Comparison of ENCODE assay signal across 29 cellular contexts in the genomic region with DNA sequence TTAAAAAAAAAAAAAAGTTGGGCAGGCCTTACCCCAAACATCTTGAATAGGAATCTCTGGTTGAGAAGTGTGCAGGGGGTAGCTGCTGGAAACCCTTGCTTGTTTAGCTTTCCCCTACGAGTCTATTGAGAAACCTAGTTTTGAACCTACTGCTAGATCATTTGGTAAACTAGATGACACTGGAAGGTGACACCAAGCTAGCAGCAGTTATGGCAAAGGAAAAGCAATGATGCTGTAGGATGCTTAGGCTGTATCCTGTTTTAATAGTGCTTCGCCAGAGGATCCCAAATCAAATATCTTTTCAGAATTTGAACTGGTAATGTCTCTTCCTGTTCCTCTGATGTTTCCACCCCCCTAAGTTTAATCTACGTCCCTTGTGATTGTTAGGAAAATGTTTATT. TPM values are rescaled to one million over a fixed set of nuclear protein-coding genes. Genes with fewer than 3 reads are reported as not detected.
DNase-seq lines count a peak whose midpoint lies in the region; ATAC-seq, FAIRE-seq and TF ChIP-seq lines count a peak whose summit lies in the region.
"Had no signal": no experiment of that assay in that cellular context is flagged by ENCODE, and none has a peak within 500 bp of the region (broad histone marks: within the 10 kb centered on the region; RNA-seq: fewer than 3 reads in every experiment).

No MANE protein-coding gene starts in this region.

- WGBS in A549 (ENCODE audit: missing lambda C conversion rate) = 52% methylated on average over 3 of the region's 3 CpGs
- 28% methylated on average over 3 of the region's 3 CpGs for WGBS in K562 (ENCODE audit: insufficient coverage, low coverage, missing lambda C conversion rate)

- intact Hi-C loops in K562 (cut with micrococcal nuclease) = no loop called here

- DNase-seq in A549 (ENCODE audit: low read depth in 1 of 2, low spot score in 1 of 2) (peak in 1 of 2 experiments; percentile 42), K562 (ENCODE audit: extremely low read depth in 1 of 4, low spot score in 3 of 4) (no peak), UCSD-AML1 (lab: John Stamatoyannopoulos, UW; ENCODE audit: unreplicated experiment) (no peak), HPDE6-E6E7 (ENCODE audit: extremely low spot score) (no peak)
- DNase-seq: 8988T; ACHN; AML-193; BE2C; C1 segment of cervical spinal cord; Caco-2; Calu3; CD4-positive, alpha-beta memory T cell; CD4-positive, alpha-beta T cell; CD4-positive, CD25-positive, alpha-beta regulatory T cell; CD8-positive, alpha-beta memory T cell; CD8-positive, alpha-beta T cell; COR-L47; DMS 273 treated with DMSO at 0.1 percent for 48 hours; DMS153; DMS53; DMS79; DMS79 treated with DMSO at 0.1 percent for 48 hours; DND-41; EL had no signal

- TF ChIP-seq RAD21 in A549 (conservative IDR thresholded peaks at IDR 0.05 in 1 of 2, IDR thresholded peaks at IDR 0.05 in 1 of 2) (no peak), K562 (CRISPR knock-in tag; conservative IDR thresholded peaks at IDR 0.05 in 1 of 2, IDR thresholded peaks at IDR 0.05 in 1 of 2) (no peak)

- no peak overlapping the region for H3K4me3 ChIP-seq in A549
- H3K4me3 ChIP-seq in K562 = no peak overlapping the region
- H3K4me3 ChIP-seq: BLaER1; BLaER1 treated with 17β-estradiol and CSF1 and Interleukin-3, amounts not matched to agents 10 nM and 100 nM had no signal

- FAIRE-seq in A549 (lab: Jason Lieb, UNC) = peak; percentile 54
- FAIRE-seq in K562 (lab: Jason Lieb, UNC) = peak; percentile 32
- FAIRE-seq: D721Med had no signal

- H3K36me3 ChIP-seq in K562 (ENCODE audit: control insufficient read depth, insufficient read depth, low read length) = no peaks in the 10 kb centered on the region
- H3K36me3 ChIP-seq: BE2C; BLaER1; BLaER1 treated with 17β-estradiol and CSF1 and Interleukin-3, amounts not matched to agents 10 nM and 100 nM had no signal

- H3K79me2 ChIP-seq in K562 (ENCODE audit: control insufficient read depth, insufficient read depth, low read length) = no peaks in the 10 kb centered on the region; the same call in 2 of the 3 replicates

- H3K4me2 ChIP-seq in A549 = peak overlapping the region; percentile 89
- no peak overlapping the region for H3K4me2 ChIP-seq in K562 (ENCODE audit: insufficient read depth, low read length)
- H3K4me2 ChIP-seq: BLaER1; BLaER1 treated with 17β-estradiol and CSF1 and Interleukin-3, amounts not matched to agents 10 nM and 100 nM had no signal

- H2AFZ ChIP-seq in K562 (ENCODE audit: low read depth, low read length) = no peak overlapping the region

- POLR2A ChIA-PET in A549 (lab: Yijun Ruan, JAX) = interaction anchor here (0.6 to 5.1 kb wide), 8 partner anchors 10 to 563 kb away, joined by 3 to 36 read pairs (median 4); no protein-coding TSS in a partner anchor
- POLR2A ChIA-PET in K562 (lab: Yijun Ruan, JAX) = interaction anchor here (0.6 kb wide), 1 partner anchor 10 kb away, joined by 5 read pairs; no protein-coding TSS in a partner anchor

- TF ChIP-seq CTCF in A549 (IDR thresholded peaks at IDR 0.05) (no peak), K562 (IDR thresholded peaks at IDR 0.05 in 2 of 3, conservative IDR thresholded peaks at IDR 0.05 in 1 of 3; ENCODE audit: insufficient read depth in 2 of 3, low read depth in 1 of 3, low read length in 3 of 3) (no peak)

- TF ChIP-seq POLR2A in A549 (IDR thresholded peaks at IDR 0.05; ENCODE audit: low read length) (no peak), K562 (conservative IDR thresholded peaks at IDR 0.05) (no peak)

- in situ Hi-C loops in K562 (cut with MboI) = no loop called here

- H3K27ac ChIP-seq in A549 (peak overlapping the region; percentile 72 to 97), K562 (ENCODE audit: extremely low read depth, low read depth, low read length) (no peak overlapping the region)
- H3K27ac ChIP-seq: 22Rv1; BLaER1; BLaER1 treated with 17β-estradiol and CSF1 and Interleukin-3, amounts not matched to agents 10 nM and 100 nM; C4-2B had no signal

- TF ChIP-seq EP300 in A549 (IDR thresholded peaks at IDR 0.05) (no peak), K562 (IDR thresholded peaks at IDR 0.05; ENCODE audit: low read length) (no peak)

- no peaks in the 10 kb centered on the region for H3K9me1 ChIP-seq in K562 (ENCODE audit: control insufficient read depth, insufficient read depth, low read length)

- ATAC-seq in A549 (no peak; a peak in 2 of 6 replicates), K562 (no peak)
- ATAC-seq: CD8-positive, alpha-beta T cell had no signal

- CTCF ChIA-PET in A549 (lab: Yijun Ruan, JAX) (interaction anchor here (2.0 to 2.7 kb wide), 2 partner anchors 42 to 199 kb away, joined by 4 to 11 read pairs; no protein-coding TSS in a partner anchor), K562 (lab: Yijun Ruan, JAX; ENCODE audit: low intra/inter-chr PET ratio) (no interaction called here)

- H3K9me3 ChIP-seq in A549 (no peaks in the 10 kb centered on the region), K562 (replicated peaks; ENCODE audit: control insufficient read depth, insufficient read depth, low read depth, low read length) (no peaks in the 10 kb centered on the region)
- H3K9me3 ChIP-seq: BE2C; BLaER1; BLaER1 treated with 17β-estradiol and CSF1 and Interleukin-3, amounts not matched to agents 10 nM and 100 nM; Caco-2 had no signal

- H3K27me3 ChIP-seq in K562 (ENCODE audit: control insufficient read depth in 2 of 2, insufficient read depth in 2 of 2, low read length in 2 of 2) = no peaks in the 10 kb centered on the region; a peak in 1 of 5 replicates

- H4K20me1 ChIP-seq in K562 (replicated peaks; ENCODE audit: control insufficient read depth, insufficient read depth, low read length) = no peaks in the 10 kb centered on the region
- H4K20me1 ChIP-seq: BLaER1 had no signal

- H3K9ac ChIP-seq in K562 (ENCODE audit: insufficient read depth in 1 of 2, low read depth in 2 of 2, low read length in 2 of 2) = no peak overlapping the region
- H3K9ac ChIP-seq: BLaER1; BLaER1 treated with 17β-estradiol and CSF1 and Interleukin-3, amounts not matched to agents 10 nM and 100 nM had no signal

- H3K4me1 ChIP-seq in A549 = peaks cover 66% of the 10 kb centered on the region
- peaks cover 0 to 3% of the 10 kb centered on the region in 2 experiments; a peak in 3 of 5 replicates for H3K4me1 ChIP-seq in K562 (replicated peaks in 1 of 2; ENCODE audit: control insufficient read depth in 2 of 2, insufficient read depth in 2 of 2, low read length in 2 of 2)
- H3K4me1 ChIP-seq: BE2C, Caco-2 had no signal

- no TSS peak for BruUV-seq in K562 (replicated peaks; lab: Mats Ljungman, UMichigan)

RNA-seq across cellular contexts. Expression of a gene that starts 5.5 kb away (rescaled TPM):
- 74.6 and 92.2 TPM in 2 replicates for polyA plus RNA-seq in A549 (2011; rRNA removed)
- 104 and 133 TPM in 2 replicates for polyA plus RNA-seq in A549 (2012; cell fraction: cytosol; rRNA removed)
- 247 TPM in 2 replicates for polyA plus RNA-seq in A549 (2012; cell fraction: nucleus; rRNA removed)
- 92.7 to 122 TPM (median 108 TPM) in 3 replicates for polyA plus RNA-seq in A549 (2017; fragmentation: RNase III; extraction: RNeasy Plus Mini Kit Qiagen cat#74134 plus additional on column Dnase treatment)
- 75.0 and 84.8 TPM in 2 replicates for polyA minus RNA-seq in A549 (2011; rRNA and poly(A)+ RNA removed)
- 2.8 and 3.6 TPM in 2 replicates for total RNA-seq in K562 (2011; cell fraction: chromatin; rRNA removed; ENCODE audit: low replicate concordance)
- 2.3 and 3.0 TPM in 2 replicates for total RNA-seq in K562 (2011; cell fraction: nucleolus; rRNA removed)
- total RNA-seq in K562 (2011; cell fraction: nucleoplasm; rRNA removed) = 2.9 and 4.0 TPM in 2 replicates
- total RNA-seq in K562 (2014; rRNA removed) = 1.6 and 4.4 TPM in 2 replicates
- total RNA-seq in K562 (2014; rRNA removed; fragmentation: Illumina TruSeq; extraction: Trizol) = 2.5 and 2.7 TPM in 2 replicates
- total RNA-seq in K562 (2015; rRNA removed; fragmentation: Illumina TruSeq; extraction: Trizol) = 4.7 and 6.1 TPM in 2 replicates
- 7.2 and 7.4 TPM in 2 replicates for total RNA-seq in K562 (2021)
- 0.35 and 1.2 TPM in 2 replicates for polyA plus RNA-seq in K562 (2011; rRNA removed)
- 0.13 and 3.5 TPM in 2 replicates for polyA plus RNA-seq in K562 (2011; cell fraction: cytosol; rRNA removed)
- polyA plus RNA-seq in K562 (2011; cell fraction: nucleus; rRNA removed) = 0.24 and 3.2 TPM in 2 replicates
- 21.8 and 40.0 TPM in 2 replicates for polyA plus RNA-seq in K562 (2012)
- polyA plus RNA-seq in K562 (2014; fragmentation: Illumina TruSeq; extraction: Trizol) = 9.3 and 9.6 TPM in 2 replicates
- 1 to 10 TPM; 1.2 to 1.5 TPM for polyA plus RNA-seq in K562 (2014; fragmentation: Nextera tagmentation; extraction: Ambion mirVana)
- polyA plus RNA-seq in K562 (2014; rRNA removed) = 6.6 and 8.6 TPM in 2 replicates
- polyA minus RNA-seq in K562 (2011; rRNA and poly(A)+ RNA removed) = 0.09 and 1.3 TPM in 2 replicates
- polyA minus RNA-seq in K562 (2011; cell fraction: cytosol; rRNA and poly(A)+ RNA removed) = 1.1 TPM in 1 of 2 replicates, not detected in the other
- polyA minus RNA-seq in K562 (2011; cell fraction: nucleus; rRNA and poly(A)+ RNA removed) = 0.54 TPM in 1 of 2 replicates, not detected in the other

RNA-seq across cellular contexts. Expression of a gene that starts 5.8 kb away (rescaled TPM):
- polyA plus RNA-seq in A549 (2011; rRNA removed) (636 and 690 TPM in 2 replicates), A549 (2017; fragmentation: RNase III; extraction: RNeasy Plus Mini Kit Qiagen cat#74134 plus additional on column Dnase treatment) (196 to 288 TPM (median 273 TPM) in 3 replicates), K562 (2011; rRNA removed) (0.38 and 8.3 TPM in 2 replicates), K562 (2014; fragmentation: Illumina TruSeq; extraction: Trizol) (4.5 and 4.6 TPM in 2 replicates), K562 (2014; fragmentation: Nextera tagmentation; extraction: Ambion mirVana) (1 to 10 TPM; 2.0 to 4.1 TPM), K562 (2014; rRNA removed) (2.5 and 3.8 TPM in 2 replicates)
- 131 and 181 TPM in 2 replicates for polyA plus RNA-seq in A549 (2012; cell fraction: cytosol; rRNA removed)
- 104 and 164 TPM in 2 replicates for polyA plus RNA-seq in A549 (2012; cell fraction: nucleus; rRNA removed)
- 293 and 311 TPM in 2 replicates for polyA minus RNA-seq in A549 (2011; rRNA and poly(A)+ RNA removed)
- 4.4 and 5.8 TPM in 2 replicates for total RNA-seq in K562 (2011; cell fraction: chromatin; rRNA removed; ENCODE audit: low replicate concordance)
- 3.9 and 5.0 TPM in 2 replicates for total RNA-seq in K562 (2011; cell fraction: nucleolus; rRNA removed)
- 4.5 and 5.2 TPM in 2 replicates for total RNA-seq in K562 (2011; cell fraction: nucleoplasm; rRNA removed)
- total RNA-seq in K562 (2014; rRNA removed) (3.6 and 3.8 TPM in 2 replicates), K562 (2014; rRNA removed; fragmentation: Illumina TruSeq; extraction: Trizol) (3.6 and 4.7 TPM in 2 replicates), K562 (2015; rRNA removed; fragmentation: Illumina TruSeq; extraction: Trizol) (7.9 and 8.1 TPM in 2 replicates), K562 (2021) (3.5 and 3.7 TPM in 2 replicates)
- polyA plus RNA-seq in K562 (2011; cell fraction: cytosol; rRNA removed) = 0.18 and 2.8 TPM in 2 replicates
- polyA plus RNA-seq in K562 (2011; cell fraction: nucleus; rRNA removed) = 0.39 and 6.3 TPM in 2 replicates
- 11.9 and 24.7 TPM in 2 replicates for polyA plus RNA-seq in K562 (2012)
- 0.45 and 7.9 TPM in 2 replicates for polyA minus RNA-seq in K562 (2011; rRNA and poly(A)+ RNA removed)
- polyA minus RNA-seq in K562 (2011; cell fraction: cytosol; rRNA and poly(A)+ RNA removed) = 4.2 TPM in 1 of 2 replicates, not detected in the other
- polyA minus RNA-seq in K562 (2011; cell fraction: nucleus; rRNA and poly(A)+ RNA removed) = 0.22 and 2.6 TPM in 2 replicates

Comparison
In these comparisons a context has a peak if more than half of its experiments do, and no peak if none do; other contexts are left out.
1. RNA of a gene that starts 5.8 kb away (polyA plus RNA-seq): 104 to 690 TPM in A549; 0.18 to 24.7 TPM in K562; every median in the first group is over 4 times any median in the second.